Comparison of ENCODE assay signal across 29 cellular contexts in the genomic region with DNA sequence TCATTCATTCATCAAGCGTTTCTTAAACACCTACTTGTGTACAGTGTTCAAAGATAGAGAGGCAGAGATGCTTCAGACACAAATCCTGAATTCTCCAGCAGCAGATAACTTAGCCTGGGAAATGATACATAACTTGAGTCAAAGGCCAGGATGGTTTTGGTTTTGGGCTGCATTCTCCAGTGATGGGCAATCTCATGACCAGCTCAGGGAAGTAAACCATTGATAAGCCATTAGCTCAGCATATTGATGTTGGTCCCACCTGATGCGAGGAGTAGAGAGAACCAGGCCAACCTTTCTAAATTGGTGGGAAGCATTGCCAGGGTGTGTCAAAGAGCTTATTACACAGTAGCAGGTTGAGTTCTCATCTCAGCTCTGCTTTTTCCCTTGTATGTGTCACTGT. TPM values are rescaled to one million over a fixed set of nuclear protein-coding genes. Genes with fewer than 3 reads are reported as not detected.
"Had no signal": no experiment of that assay in that cellular context is flagged by ENCODE, and none has a peak within 500 bp of the region (broad histone marks: within the 10 kb centered on the region; RNA-seq: fewer than 3 reads in every experiment).

No MANE protein-coding gene starts in this region.

- H3K36me3 ChIP-seq: adrenal gland, ascending aorta, vagina had no signal

- DNase-seq: activated CD4-positive, alpha-beta T cell treated with anti-CD3 and anti-CD28 coated beads for 48 hours; activated CD4-positive, alpha-beta T cell treated with anti-CD3 and anti-CD28 coated beads, Interleukin-2, amount 50 U/mL, for 48 hours; activated CD8-positive, alpha-beta memory T cell treated with anti-CD3 and anti-CD28 coated beads, Interleukin-2, amount 50 U/mL, for 4 hours; activated effector memory CD4-positive, alpha-beta T cell treated with anti-CD3 and anti-CD28 coated beads, Interleukin-2, amount 50 U/mL, for 16 hours; activated naive CD4-positive, alpha-beta T cell treated with anti-CD3 and anti-CD28 coated beads for 36 hours; activated naive CD8-positive, alpha-beta T cell treated with anti-CD3 and anti-CD28 coated beads for 36 hours; activated T-cell treated with anti-CD3 and anti-CD28 coated beads, Interleukin-2, amount 50 U/mL, for 1 hour; adrenal gland; caudate nucleus; endodermal cell; foreskin keratinocyte; heart right ventricle; left cardiac atrium; left ventricle myocardium superior; posterior cingulate gyrus; right cardiac atrium; stimulated activated CD4-positive, alpha-beta T cell treated with anti-CD3 and anti-CD28 coated beads, Interleukin-2, amount 100 ng/mL, for 48 hours; stimulated activated naive CD4-positive, alpha-beta T cell treated with Interleukin-2 at 50 U/mL for 16 hours; T-helper 1 cell; testis had no signal

- H3K9me3 ChIP-seq: adrenal gland, ascending aorta, testis, vagina had no signal

- H3K27ac ChIP-seq: adrenal gland, ascending aorta, foreskin keratinocyte, heart right ventricle, testis, vagina, VCaP had no signal

- H3K4me1 ChIP-seq: adrenal gland, ascending aorta, foreskin keratinocyte, testis, vagina had no signal

- ATAC-seq: activated CD4-positive, CD25-positive, alpha-beta regulatory T cell treated with anti-CD3 and anti-CD28 coated beads, Interleukin-2, amount 50 U/mL, for 24 hours; esophagus mucosa; foreskin keratinocyte; heart right ventricle; left cardiac atrium; left ventricle myocardium superior; natural killer cell treated with Interleukin-12 subunit alpha and Interleukin-12 subunit beta and Interleukin-15 and Interleukin-18, amount 100 ng/mL, for 72 hours; right cardiac atrium had no signal

- H3K4me3 ChIP-seq: adrenal gland, ascending aorta, heart right ventricle, mucosa of descending colon, testis, vagina had no signal

- H3K27me3 ChIP-seq: adrenal gland, ascending aorta, foreskin keratinocyte, heart right ventricle, testis, vagina had no signal

RNA-seq across cellular contexts. Expression of gene SH3RF2, which starts 53.0 kb away (rescaled TPM):
- total RNA-seq: activated CD8-positive, alpha-beta memory T cell treated with anti-CD3 and anti-CD28 coated beads for 36 hours; activated naive CD4-positive, alpha-beta T cell treated with anti-CD3 and anti-CD28 coated beads for 36 hours; activated naive CD8-positive, alpha-beta T cell treated with anti-CD3 and anti-CD28 coated beads for 36 hours; lung microvascular endothelial cell had no signal
